19 cellular contexts compared by ENCODE assay signal in the genomic region with DNA sequence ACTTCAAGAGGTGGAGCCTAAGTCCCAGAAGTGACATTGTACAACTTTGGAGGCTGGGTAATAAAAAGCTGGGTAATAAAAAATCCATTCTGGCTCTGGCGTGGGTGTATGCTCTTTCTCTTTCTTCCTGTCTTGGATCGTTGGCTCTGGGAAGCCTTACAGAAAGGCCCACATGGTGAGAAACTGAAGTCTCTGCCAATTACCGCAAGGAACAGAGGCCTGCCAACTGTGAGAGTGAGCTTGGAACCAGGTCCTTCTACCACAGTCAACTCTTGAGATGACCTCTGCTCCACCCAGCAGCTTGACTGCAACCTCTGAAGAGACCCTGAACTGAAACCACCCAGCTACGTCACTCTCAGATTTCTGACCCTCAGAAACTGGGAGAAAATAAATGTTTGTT. TPM values are rescaled to one million over a fixed set of nuclear protein-coding genes. Genes with fewer than 3 reads are reported as not detected.
"Had no signal": no experiment of that assay in that cellular context is flagged by ENCODE, and none has a peak within 500 bp of the region (broad histone marks: within the 10 kb centered on the region; RNA-seq: fewer than 3 reads in every experiment).

No MANE protein-coding gene starts in this region.

- H3K9me3 ChIP-seq: adrenal gland, mucosa of descending colon had no signal

- ATAC-seq: activated CD4-positive, alpha-beta T cell treated with anti-CD3 and anti-CD28 coated beads for 36 hours; activated T-cell treated with anti-CD3 and anti-CD28 coated beads, Interleukin-2, amount 50 U/mL, for 4 hours; mucosa of descending colon; naive thymus-derived CD8-positive, alpha-beta T cell; right cardiac atrium; T-helper 17 cell had no signal

- H3K27ac Mint-ChIP-seq: activated CD4-positive, alpha-beta memory T cell treated with anti-CD3 and anti-CD28 coated beads, Interleukin-2, amount 10 ng/mL, durations not matched to agents 7 days and 5 days; activated CD4-positive, alpha-beta T cell treated with anti-CD3 and anti-CD28 coated beads for 36 hours; memory B cell; naive thymus-derived CD8-positive, alpha-beta T cell; progenitor cell of endocrine pancreas; stimulated activated naive CD8-positive, alpha-beta T cell treated with anti-CD3 and anti-CD28 coated beads, Interleukin-15, Interleukin-2, amounts not matched to agents 100 ng/mL and 50 ng/mL, for 24 hours; T-helper 17 cell; type B pancreatic cell had no signal

- H3K4me1 Mint-ChIP-seq: activated CD4-positive, alpha-beta memory T cell treated with anti-CD3 and anti-CD28 coated beads, Interleukin-2, amount 10 ng/mL, durations not matched to agents 7 days and 5 days; activated CD4-positive, alpha-beta T cell treated with anti-CD3 and anti-CD28 coated beads for 36 hours; memory B cell; naive thymus-derived CD8-positive, alpha-beta T cell; T-helper 17 cell had no signal

- H3K36me3 Mint-ChIP-seq: memory B cell, type B pancreatic cell had no signal

- FAIRE-seq: colon, islet of Langerhans had no signal

- H3K9me3 Mint-ChIP-seq: stimulated activated naive CD8-positive, alpha-beta T cell treated with anti-CD3 and anti-CD28 coated beads, Interleukin-15, Interleukin-2, amounts not matched to agents 100 ng/mL and 50 ng/mL, for 24 hours had no signal

- H3K4me3 Mint-ChIP-seq: activated CD4-positive, alpha-beta memory T cell treated with anti-CD3 and anti-CD28 coated beads, Interleukin-2, amount 10 ng/mL, durations not matched to agents 7 days and 5 days; activated CD4-positive, alpha-beta T cell treated with anti-CD3 and anti-CD28 coated beads for 36 hours; activated T-cell treated with anti-CD3 and anti-CD28 coated beads, Interleukin-2, amount 50 U/mL, for 4 hours; memory B cell; naive thymus-derived CD8-positive, alpha-beta T cell; stimulated activated naive CD8-positive, alpha-beta T cell treated with anti-CD3 and anti-CD28 coated beads, Interleukin-15, Interleukin-2, amounts not matched to agents 100 ng/mL and 50 ng/mL, for 24 hours; T-helper 17 cell; type B pancreatic cell had no signal

- H3K27me3 Mint-ChIP-seq: activated CD4-positive, alpha-beta memory T cell treated with anti-CD3 and anti-CD28 coated beads, Interleukin-2, amount 10 ng/mL, durations not matched to agents 7 days and 5 days; memory B cell; T-helper 17 cell had no signal

- H3K4me1 ChIP-seq: adrenal gland, left ventricle myocardium inferior had no signal

- H3K4me3 ChIP-seq: adrenal gland, left ventricle myocardium inferior, mucosa of descending colon, smooth muscle cell had no signal

- H3K4me2 ChIP-seq: smooth muscle cell had no signal

- H3K27ac ChIP-seq: adrenal gland, left ventricle myocardium inferior had no signal

- H3K36me3 ChIP-seq: adrenal gland, left ventricle myocardium inferior had no signal

- H3K27me3 ChIP-seq: adrenal gland had no signal

- DNase-seq: activated CD4-positive, alpha-beta memory T cell treated with anti-CD3 and anti-CD28 coated beads, Interleukin-2, amount 10 ng/mL, durations not matched to agents 7 days and 5 days; activated CD4-positive, alpha-beta T cell treated with anti-CD3 and anti-CD28 coated beads for 36 hours; activated effector memory CD4-positive, alpha-beta T cell treated with Interleukin-2 at 50 U/mL for 16 hours; activated naive CD4-positive, alpha-beta T cell treated with anti-CD3 and anti-CD28 coated beads, Interleukin-2, amount 50 U/mL, for 16 hours; activated T-cell treated with anti-CD3 and anti-CD28 coated beads, Interleukin-2, amount 50 U/mL, for 4 hours; adrenal gland; left ventricle myocardium inferior; mucosa of descending colon; naive thymus-derived CD8-positive, alpha-beta T cell; nucleus accumbens; right cardiac atrium; T-helper 17 cell had no signal

RNA-seq across cellular contexts. Expression of gene NR2F2, which starts 51.0 kb away (rescaled TPM):
- total RNA-seq: activated CD4-positive, alpha-beta memory T cell treated with anti-CD3 and anti-CD28 coated beads, Interleukin-2, amount 10 ng/mL, durations not matched to agents 7 days and 5 days; activated CD4-positive, alpha-beta T cell treated with anti-CD3 and anti-CD28 coated beads for 36 hours; naive thymus-derived CD8-positive, alpha-beta T cell; T-helper 17 cell had no signal
- polyA plus RNA-seq: naive thymus-derived CD8-positive, alpha-beta T cell had no signal
